In the genomic region with DNA sequence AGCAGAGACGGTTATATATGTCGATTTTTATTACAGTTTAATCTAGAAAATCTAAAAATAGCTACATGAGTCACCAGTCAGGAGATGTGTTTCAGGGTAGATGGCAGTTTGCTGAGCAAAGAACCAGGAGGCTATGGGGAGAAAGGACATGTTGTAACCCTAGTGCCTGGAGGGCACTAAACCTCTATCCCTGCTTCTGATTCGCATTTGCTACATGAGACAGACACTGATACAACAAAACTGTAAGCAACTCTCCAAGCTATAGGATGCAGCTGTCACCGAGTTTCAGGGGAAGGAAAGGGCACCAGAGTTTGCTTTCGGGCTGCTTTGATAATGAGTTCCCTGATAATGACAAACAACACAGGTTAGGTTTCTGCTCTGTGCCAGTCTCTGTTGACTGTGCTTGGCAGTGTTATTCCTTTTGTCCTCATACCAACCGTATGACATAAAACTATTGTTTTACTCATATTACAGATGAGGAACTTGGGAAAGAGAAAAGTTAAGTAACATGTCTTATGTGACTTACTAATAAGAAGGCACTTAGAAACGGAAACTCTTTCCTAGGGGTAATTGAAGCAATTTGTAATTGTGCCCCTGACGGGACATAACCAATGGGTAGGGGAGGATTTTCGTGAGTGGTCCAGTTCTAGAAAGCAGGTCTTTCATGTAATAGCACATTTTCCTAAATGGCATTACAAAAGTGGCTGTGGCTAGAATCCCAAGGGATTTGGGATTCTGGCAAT, we compare ENCODE assay signal across 8 cellular contexts. TPM values are rescaled to one million over a fixed set of nuclear protein-coding genes. Genes with fewer than 3 reads are reported as not detected.
A peak's percentile ranks its signal among the peaks of the same experiment; 100 is the strongest.
DNase-seq lines count a peak whose midpoint lies in the region; ATAC-seq and TF ChIP-seq lines count a peak whose summit lies in the region.

No MANE protein-coding gene starts in this region.

- H3K4me1 Mint-ChIP-seq in Calu3 (ENCODE audit: low read depth, unreplicated experiment) (peaks cover 52% of the 10 kb centered on the region), osteocyte (ENCODE audit: unreplicated experiment) (peaks cover 69% of the 10 kb centered on the region)
- H3K4me1 Mint-ChIP-seq in stimulated activated memory B cell treated with anti-CD40 and anti-IgM and Interleukin-4, amounts not matched to agents 10 μg/mL and 1 μg/mL and 100 μg/mL, for 72 hours = no peaks in the 10 kb centered on the region

- H3K27me3 Mint-ChIP-seq in Calu3 (ENCODE audit: unreplicated experiment) (no peaks in the 10 kb centered on the region), osteocyte (ENCODE audit: unreplicated experiment) (no peaks in the 10 kb centered on the region)
- H3K27me3 Mint-ChIP-seq in stimulated activated memory B cell treated with anti-CD40 and anti-IgM and Interleukin-4, amounts not matched to agents 10 μg/mL and 1 μg/mL and 100 μg/mL, for 72 hours = peaks cover 18% of the 10 kb centered on the region

- peak; percentile 19 for TF ChIP-seq POLR2A in erythroblast (IDR thresholded peaks at IDR 0.05; ENCODE audit: low read length)

- CTCF ChIA-PET in Calu3 (lab: Charles Lee) = interaction anchor here (0.7 to 1.3 kb wide), 8 partner anchors 8 to 409 kb away, joined by 3 to 10 read pairs (median 3); a partner anchor contains a TSS

- peak overlapping the region; percentile 55 for H3K4me3 Mint-ChIP-seq in Calu3 (ENCODE audit: low read depth, unreplicated experiment)
- no peak overlapping the region for H3K4me3 Mint-ChIP-seq in osteocyte (ENCODE audit: unreplicated experiment)
- H3K4me3 Mint-ChIP-seq in stimulated activated memory B cell treated with anti-CD40 and anti-IgM and Interleukin-4, amounts not matched to agents 10 μg/mL and 1 μg/mL and 100 μg/mL, for 72 hours = no peak overlapping the region

- BruUV-seq in Calu3 (replicated peaks; lab: Mats Ljungman, UMichigan) = TSS peak; percentile 89

- TF ChIP-seq CTCF in Calu3 (IDR thresholded peaks at IDR 0.05; ENCODE audit: unreplicated experiment) = no peak
- no peak for TF ChIP-seq CTCF in osteocyte (IDR thresholded peaks at IDR 0.05)

- no peak for ATAC-seq in HG03159 (IDR thresholded peaks at IDR 0.05; ENCODE audit: unreplicated experiment)
- ATAC-seq in stimulated activated memory B cell treated with anti-CD40 and anti-IgM and Interleukin-4, amounts not matched to agents 10 μg/mL and 1 μg/mL and 100 μg/mL, for 72 hours = no peak
- ATAC-seq in GM19023 (IDR thresholded peaks at IDR 0.05; ENCODE audit: unreplicated experiment) = no peak

- DNase-seq in Calu3 (peak; percentile 50), NOMO-1 treated with dmso at 0.1 percent for 144 hours (lab: John Stamatoyannopoulos, UW; ENCODE audit: unreplicated experiment) (peak; percentile 46), erythroblast (lab: John Stamatoyannopoulos, UW) (peak in 1 of 2 experiments; percentile 14), osteocyte (ENCODE audit: extremely low spot score, unreplicated experiment) (peak; percentile 60), NCI-H2029 (lab: John Stamatoyannopoulos, UW) (no peak)

- H3K9me3 Mint-ChIP-seq in Calu3 (ENCODE audit: low read depth, unreplicated experiment) (no peaks in the 10 kb centered on the region), osteocyte (ENCODE audit: unreplicated experiment) (no peaks in the 10 kb centered on the region)
- H3K9me3 Mint-ChIP-seq in stimulated activated memory B cell treated with anti-CD40 and anti-IgM and Interleukin-4, amounts not matched to agents 10 μg/mL and 1 μg/mL and 100 μg/mL, for 72 hours = no peaks in the 10 kb centered on the region

- H3K27ac Mint-ChIP-seq in Calu3 (ENCODE audit: unreplicated experiment) = peak overlapping the region; percentile 99
- H3K27ac Mint-ChIP-seq in osteocyte (ENCODE audit: unreplicated experiment) = peak overlapping the region; percentile 85
- no peak overlapping the region for H3K27ac Mint-ChIP-seq in stimulated activated memory B cell treated with anti-CD40 and anti-IgM and Interleukin-4, amounts not matched to agents 10 μg/mL and 1 μg/mL and 100 μg/mL, for 72 hours

- intact Hi-C loops in Calu3 (cut with micrococcal nuclease; ENCODE audit: unreplicated experiment) = loop anchor here (2.0 kb wide), 2 partner anchors 32 to 42 kb away; no protein-coding TSS in a partner anchor

- peaks cover 18% of the 10 kb centered on the region for H3K36me3 Mint-ChIP-seq in Calu3 (ENCODE audit: insufficient read depth, unreplicated experiment)
- no peaks in the 10 kb centered on the region for H3K36me3 Mint-ChIP-seq in osteocyte (ENCODE audit: unreplicated experiment)
- H3K36me3 Mint-ChIP-seq in stimulated activated memory B cell treated with anti-CD40 and anti-IgM and Interleukin-4, amounts not matched to agents 10 μg/mL and 1 μg/mL and 100 μg/mL, for 72 hours = no peaks in the 10 kb centered on the region

RNA-seq across cellular contexts. Expression of a gene that starts 43.1 kb away (rescaled TPM):
- 77.2 and 80.4 TPM in 2 replicates for total RNA-seq in Calu3 (2022)
- total RNA-seq in osteocyte = 274 and 281 TPM in 2 replicates
